Comparison of ENCODE assay signal across 12 cellular contexts in genomic region chr19:16113727-16114126, GRCh38. TPM values are rescaled to one million over a fixed set of nuclear protein-coding genes. Genes with fewer than 3 reads are reported as not detected.
DNase-seq lines count a peak whose midpoint lies in the region; ATAC-seq and TF ChIP-seq lines count a peak whose summit lies in the region.
"Had no signal": no experiment of that assay in that cellular context is flagged by ENCODE, and none has a peak within 500 bp of the region (broad histone marks: within the 10 kb centered on the region; RNA-seq: fewer than 3 reads in every experiment).

No MANE protein-coding gene starts in this region.

- peaks cover 2% of the 10 kb centered on the region for H3K36me3 ChIP-seq in cardiac muscle cell

- H3K36me3 Mint-ChIP-seq in central memory CD8-positive, alpha-beta T cell (ENCODE audit: insufficient read depth): peaks cover 26% of the 10 kb centered on the region
- H3K36me3 Mint-ChIP-seq in type B pancreatic cell: peaks cover 3% of the 10 kb centered on the region

- no peak for TF ChIP-seq CTCF in cardiac muscle cell (IDR thresholded peaks at IDR 0.05; ENCODE audit: low read depth, low read length)
- no peak for TF ChIP-seq CTCF in type B pancreatic cell (conservative IDR thresholded peaks at IDR 0.05)

- no peaks in the 10 kb centered on the region for H3K27me3 Mint-ChIP-seq in central memory CD8-positive, alpha-beta T cell
- no peaks in the 10 kb centered on the region for H3K27me3 Mint-ChIP-seq in type B pancreatic cell

- no peaks in the 10 kb centered on the region for H3K9me3 Mint-ChIP-seq in central memory CD8-positive, alpha-beta T cell
- no peaks in the 10 kb centered on the region for H3K9me3 Mint-ChIP-seq in type B pancreatic cell

- DNase-seq in cardiac muscle cell (ENCODE audit: low read depth in 1 of 2, low spot score in 1 of 2) (no peak), left ventricle myocardium superior (no peak), RKO (ENCODE audit: low spot score) (peak; percentile 29), type B pancreatic cell (ENCODE audit: extremely low spot score, unreplicated experiment) (no peak), activated gamma-delta T cell (lab: John Stamatoyannopoulos, UW) (no peak)
- DNase-seq in central memory CD8-positive, alpha-beta T cell (ENCODE audit: low spot score in 2 of 2): no peak
- DNase-seq: C1 segment of cervical spinal cord, Right ventricle myocardium superior had no signal

- no peak overlapping the region for H3K27ac Mint-ChIP-seq in central memory CD8-positive, alpha-beta T cell (ENCODE audit: low read depth)
- H3K27ac Mint-ChIP-seq in type B pancreatic cell: peak overlapping the region; percentile 82

- ATAC-seq in left ventricle myocardium superior (no peak), HG03432 (IDR thresholded peaks at IDR 0.05; ENCODE audit: unreplicated experiment) (no peak), HG02798 (IDR thresholded peaks at IDR 0.05; ENCODE audit: poor library complexity, unreplicated experiment) (no peak)
- ATAC-seq in central memory CD8-positive, alpha-beta T cell (replicated peaks; ENCODE audit: extremely low read depth, poor library complexity, severe bottlenecking): no peak

- peaks cover 54% of the 10 kb centered on the region for H3K4me1 Mint-ChIP-seq in central memory CD8-positive, alpha-beta T cell
- peaks cover 7% of the 10 kb centered on the region for H3K4me1 Mint-ChIP-seq in type B pancreatic cell (ENCODE audit: unreplicated experiment)

- H3K4me3 Mint-ChIP-seq in central memory CD8-positive, alpha-beta T cell: peak overlapping the region; percentile 37
- peak overlapping the region; percentile 76 for H3K4me3 Mint-ChIP-seq in type B pancreatic cell

- H3K27me3 ChIP-seq in cardiac muscle cell: no peaks in the 10 kb centered on the region

- H3K9me3 ChIP-seq in cardiac muscle cell (ENCODE audit: low read depth): no peaks in the 10 kb centered on the region

- no peak overlapping the region for H3K4me3 ChIP-seq in cardiac muscle cell

- peaks cover 4% of the 10 kb centered on the region for H3K4me1 ChIP-seq in cardiac muscle cell (ENCODE audit: low read depth)

- H3K27ac ChIP-seq in cardiac muscle cell: peak overlapping the region; percentile 95

- intact Hi-C loops in left ventricle myocardium superior (cut with micrococcal nuclease): no loop called here

RNA-seq across cellular contexts. Expression of gene RAB8A, which starts 2.0 kb away (rescaled TPM):
- total RNA-seq in cardiac muscle cell (38.2 and 52.0 TPM in 2 replicates), left ventricle myocardium superior (16.4 TPM), type B pancreatic cell (ENCODE audit: low replicate concordance) (86.9 and 98.7 TPM in 2 replicates)
- polyA plus RNA-seq in cardiac muscle cell: 87.3 and 93.8 TPM in 2 replicates

RNA-seq across cellular contexts. Expression of gene HSH2D, which starts 29.8 kb away (rescaled TPM):
- total RNA-seq in cardiac muscle cell (not detected in 2 replicates), left ventricle myocardium superior (0.37 TPM), type B pancreatic cell (ENCODE audit: low replicate concordance) (0.68 and 1.5 TPM in 2 replicates)
- 0.12 TPM in 1 of 2 replicates, not detected in the other for polyA plus RNA-seq in cardiac muscle cell
- total RNA-seq: cerebellum, pulmonary artery endothelial cell had no signal

RNA-seq across cellular contexts. Expression of gene TPM4, which starts 37.4 kb away (rescaled TPM):
- total RNA-seq in cardiac muscle cell (184 and 268 TPM in 2 replicates), left ventricle myocardium superior (72.6 TPM), type B pancreatic cell (ENCODE audit: low replicate concordance) (425 and 472 TPM in 2 replicates)
- polyA plus RNA-seq in cardiac muscle cell: 118 and 120 TPM in 2 replicates

RNA-seq across cellular contexts. Expression of gene CIB3, which starts 59.6 kb away (rescaled TPM):
- not detected in 2 replicates for total RNA-seq in cardiac muscle cell
- polyA plus RNA-seq in cardiac muscle cell: not detected in 2 replicates
- not detected for total RNA-seq in left ventricle myocardium superior
- total RNA-seq in type B pancreatic cell (ENCODE audit: low replicate concordance): not detected in 2 replicates
- total RNA-seq: cerebellum, pulmonary artery endothelial cell, Right ventricle myocardium superior had no signal
